8 cellular contexts compared by ENCODE assay signal in genomic region chr16:526181-527014, GRCh38. TPM values are rescaled to one million over a fixed set of nuclear protein-coding genes. Genes with fewer than 3 reads are reported as not detected.
DNase-seq lines count a peak whose midpoint lies in the region; FAIRE-seq and TF ChIP-seq lines count a peak whose summit lies in the region.

No MANE protein-coding gene starts in this region.

- H2AFZ ChIP-seq in neuron (ENCODE audit: low read depth, low read length), result peak overlapping the region; percentile 30

- no peak for TF ChIP-seq CTCF in fibroblast of pulmonary artery (IDR thresholded peaks at IDR 0.05; ENCODE audit: low read length, missing control alignments)

- DNase-seq in DMS53 (lab: John Stamatoyannopoulos, UW) (peak; percentile 70), HK-2 (ENCODE audit: unreplicated experiment) (peak; percentile 25), fibroblast of pulmonary artery (ENCODE audit: low read depth) (peak; percentile 46), NCI-H2081 treated with DMSO at 0.1 percent for 48 hours (lab: John Stamatoyannopoulos, UW) (no peak), frontal cortex (ENCODE audit: low spot score in 2 of 2) (no peak), D341Med (ENCODE audit: low spot score) (no peak)
- DNase-seq in activated CD4-positive, alpha-beta memory T cell treated with anti-CD3 and anti-CD28 coated beads for 36 hours, result peak; percentile 41

- H3K36me3 Mint-ChIP-seq in activated CD4-positive, alpha-beta memory T cell treated with anti-CD3 and anti-CD28 coated beads for 36 hours, result peaks cover 3% of the 10 kb centered on the region

- no peaks in the 10 kb centered on the region for H3K9me3 Mint-ChIP-seq in activated CD4-positive, alpha-beta memory T cell treated with anti-CD3 and anti-CD28 coated beads for 36 hours

- peaks cover 25% of the 10 kb centered on the region for H3K4me1 ChIP-seq in neuron (ENCODE audit: insufficient read depth, low read length)

- H3K27me3 Mint-ChIP-seq in activated CD4-positive, alpha-beta memory T cell treated with anti-CD3 and anti-CD28 coated beads for 36 hours, result no peaks in the 10 kb centered on the region

- H3K27me3 ChIP-seq in neuron (ENCODE audit: insufficient read depth, low read length), result no peaks in the 10 kb centered on the region

- POLR2A ChIA-PET in activated CD4-positive, alpha-beta memory T cell treated with anti-CD3 and anti-CD28 coated beads for 36 hours (lab: Charles Lee), result interaction anchor here (1.2 to 1.7 kb wide), 4 partner anchors 62 to 134 kb away, joined by 4 to 7 read pairs (median 4); partner anchors contain the start of genes METTL26 and WDR90

- intact Hi-C loops in activated CD4-positive, alpha-beta memory T cell treated with anti-CD3 and anti-CD28 coated beads for 36 hours (cut with micrococcal nuclease), result loop anchor here (1.0 to 5.0 kb wide), 2 partner anchors 134 to 156 kb away; partner anchors contain the start of gene MRPL28

- no peaks in the 10 kb centered on the region for H3K9me3 ChIP-seq in neuron (ENCODE audit: low read length)

- H3K4me3 ChIP-seq in fibroblast of pulmonary artery (replicated peaks; ENCODE audit: low read depth, low read length) (peak overlapping the region; percentile 76), neuron (ENCODE audit: low read length) (peak overlapping the region; percentile 64)

- H3K36me3 ChIP-seq in neuron (ENCODE audit: insufficient read depth, low read length), result peaks cover 12% of the 10 kb centered on the region

- peaks cover 39% of the 10 kb centered on the region for H3K4me1 Mint-ChIP-seq in activated CD4-positive, alpha-beta memory T cell treated with anti-CD3 and anti-CD28 coated beads for 36 hours (ENCODE audit: low read depth)

- H3K4me3 Mint-ChIP-seq in activated CD4-positive, alpha-beta memory T cell treated with anti-CD3 and anti-CD28 coated beads for 36 hours, result peak overlapping the region; percentile 89

- FAIRE-seq in frontal cortex (lab: Jason Lieb, UNC), result no peak

- CTCF ChIA-PET in activated CD4-positive, alpha-beta memory T cell treated with anti-CD3 and anti-CD28 coated beads for 36 hours (lab: Charles Lee), result interaction anchor here (1.0 to 1.2 kb wide), 2 partner anchors 134 kb away, joined by 3 to 6 read pairs; no protein-coding TSS in a partner anchor

- H3K27ac Mint-ChIP-seq in activated CD4-positive, alpha-beta memory T cell treated with anti-CD3 and anti-CD28 coated beads for 36 hours, result peak overlapping the region; percentile 99

RNA-seq across cellular contexts. Expression of gene CAPN15, which starts 1.1 kb away (rescaled TPM):
- total RNA-seq in activated CD4-positive, alpha-beta memory T cell treated with anti-CD3 and anti-CD28 coated beads for 36 hours, result 10 to 100 TPM; 69.7 to 76.2 TPM
- total RNA-seq in frontal cortex, result 7.3 TPM

RNA-seq across cellular contexts. Expression of gene PRR35, which starts 33.8 kb away (rescaled TPM):
- not detected for total RNA-seq in activated CD4-positive, alpha-beta memory T cell treated with anti-CD3 and anti-CD28 coated beads for 36 hours
- not detected for total RNA-seq in frontal cortex

RNA-seq across cellular contexts. Expression of gene NHLRC4, which starts 40.4 kb away (rescaled TPM):
- under 1 TPM; 0.31 to 0.45 TPM for total RNA-seq in activated CD4-positive, alpha-beta memory T cell treated with anti-CD3 and anti-CD28 coated beads for 36 hours
- total RNA-seq in frontal cortex, result 0.41 TPM

RNA-seq across cellular contexts. Expression of gene PIGQ, which starts 43.4 kb away (rescaled TPM):
- 10 to 100 TPM; 24.2 to 26.2 TPM for total RNA-seq in activated CD4-positive, alpha-beta memory T cell treated with anti-CD3 and anti-CD28 coated beads for 36 hours
- total RNA-seq in frontal cortex, result 16.7 TPM

Comparison
In these comparisons a context has a peak if more than half of its experiments do, and no peak if none do; other contexts are left out.
1. DNase-seq: peak in DMS53 (single experiment), HK-2 (single experiment), activated CD4-positive, alpha-beta memory T cell treated with anti-CD3 and anti-CD28 coated beads for 36 hours (single experiment) and fibroblast of pulmonary artery (single experiment); none in NCI-H2081 treated with DMSO at 0.1 percent for 48 hours (single experiment), frontal cortex (0 of 2) and D341Med (single experiment).